In the genomic region with DNA sequence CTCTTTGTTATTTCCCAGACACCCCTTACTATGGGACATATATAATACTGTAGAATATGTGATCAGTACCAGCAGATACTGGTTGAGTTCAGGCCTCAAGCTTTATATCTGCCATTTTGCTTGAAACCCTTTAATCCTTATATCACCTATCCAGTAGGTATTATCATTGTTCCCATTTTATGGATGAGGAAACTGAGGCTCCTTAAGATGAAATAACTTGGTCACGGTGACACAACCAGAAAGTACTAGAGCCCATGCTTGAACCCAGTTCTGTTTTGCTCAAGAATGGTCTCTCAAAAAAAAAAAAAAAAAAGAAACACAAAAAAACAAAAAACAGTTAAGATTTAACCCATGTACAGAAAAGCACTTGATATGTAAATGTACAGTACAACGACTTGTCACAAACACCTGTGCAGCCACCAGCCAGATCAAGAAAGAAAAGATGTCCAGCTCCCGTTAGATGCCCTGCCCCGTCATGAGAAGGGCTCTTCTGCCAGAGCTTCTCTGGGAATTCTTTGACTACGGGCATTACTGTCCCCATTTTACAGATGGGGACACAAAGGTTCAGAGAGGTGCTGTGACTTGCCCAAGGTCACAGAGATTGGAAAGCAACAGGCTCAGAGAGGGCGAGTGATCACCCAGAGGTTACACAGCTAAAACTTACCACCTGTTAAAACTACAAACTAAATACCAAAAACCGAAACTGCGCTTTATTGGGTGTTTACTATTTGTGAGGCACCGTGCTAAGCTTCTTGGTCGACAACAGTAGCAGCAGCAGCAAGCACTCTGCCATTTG, we compare ENCODE assay signal across 1 cellular context.
TF ChIP-seq lines count a peak whose summit lies in the region.

No MANE protein-coding gene starts in this region.

TF ChIP-seq in GM23338, 12 proteins besides CTCF, POLR2A, EP300 and RAD21 (continued from another document):
- TF ChIP-seq, protein P1, sequence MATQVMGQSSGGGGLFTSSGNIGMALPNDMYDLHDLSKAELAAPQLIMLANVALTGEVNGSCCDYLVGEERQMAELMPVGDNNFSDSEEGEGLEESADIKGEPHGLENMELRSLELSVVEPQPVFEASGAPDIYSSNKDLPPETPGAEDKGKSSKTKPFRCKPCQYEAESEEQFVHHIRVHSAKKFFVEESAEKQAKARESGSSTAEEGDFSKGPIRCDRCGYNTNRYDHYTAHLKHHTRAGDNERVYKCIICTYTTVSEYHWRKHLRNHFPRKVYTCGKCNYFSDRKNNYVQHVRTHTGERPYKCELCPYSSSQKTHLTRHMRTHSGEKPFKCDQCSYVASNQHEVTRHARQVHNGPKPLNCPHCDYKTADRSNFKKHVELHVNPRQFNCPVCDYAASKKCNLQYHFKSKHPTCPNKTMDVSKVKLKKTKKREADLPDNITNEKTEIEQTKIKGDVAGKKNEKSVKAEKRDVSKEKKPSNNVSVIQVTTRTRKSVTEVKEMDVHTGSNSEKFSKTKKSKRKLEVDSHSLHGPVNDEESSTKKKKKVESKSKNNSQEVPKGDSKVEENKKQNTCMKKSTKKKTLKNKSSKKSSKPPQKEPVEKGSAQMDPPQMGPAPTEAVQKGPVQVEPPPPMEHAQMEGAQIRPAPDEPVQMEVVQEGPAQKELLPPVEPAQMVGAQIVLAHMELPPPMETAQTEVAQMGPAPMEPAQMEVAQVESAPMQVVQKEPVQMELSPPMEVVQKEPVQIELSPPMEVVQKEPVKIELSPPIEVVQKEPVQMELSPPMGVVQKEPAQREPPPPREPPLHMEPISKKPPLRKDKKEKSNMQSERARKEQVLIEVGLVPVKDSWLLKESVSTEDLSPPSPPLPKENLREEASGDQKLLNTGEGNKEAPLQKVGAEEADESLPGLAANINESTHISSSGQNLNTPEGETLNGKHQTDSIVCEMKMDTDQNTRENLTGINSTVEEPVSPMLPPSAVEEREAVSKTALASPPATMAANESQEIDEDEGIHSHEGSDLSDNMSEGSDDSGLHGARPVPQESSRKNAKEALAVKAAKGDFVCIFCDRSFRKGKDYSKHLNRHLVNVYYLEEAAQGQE (IDR thresholded peaks at IDR 0.05; ENCODE audit: unreplicated experiment): no peak
- TF ChIP-seq JUNB (IDR thresholded peaks at IDR 0.05; ENCODE audit: unreplicated experiment): no peak
- no peak for TF ChIP-seq STAT1 (IDR thresholded peaks at IDR 0.05; ENCODE audit: unreplicated experiment)
- TF ChIP-seq ZNF114 (CRISPR knock-in tag; IDR thresholded peaks at IDR 0.05): no peak
- TF ChIP-seq, protein P2, sequence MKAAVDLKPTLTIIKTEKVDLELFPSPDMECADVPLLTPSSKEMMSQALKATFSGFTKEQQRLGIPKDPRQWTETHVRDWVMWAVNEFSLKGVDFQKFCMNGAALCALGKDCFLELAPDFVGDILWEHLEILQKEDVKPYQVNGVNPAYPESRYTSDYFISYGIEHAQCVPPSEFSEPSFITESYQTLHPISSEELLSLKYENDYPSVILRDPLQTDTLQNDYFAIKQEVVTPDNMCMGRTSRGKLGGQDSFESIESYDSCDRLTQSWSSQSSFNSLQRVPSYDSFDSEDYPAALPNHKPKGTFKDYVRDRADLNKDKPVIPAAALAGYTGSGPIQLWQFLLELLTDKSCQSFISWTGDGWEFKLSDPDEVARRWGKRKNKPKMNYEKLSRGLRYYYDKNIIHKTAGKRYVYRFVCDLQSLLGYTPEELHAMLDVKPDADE (IDR thresholded peaks at IDR 0.05): no peak
- TF ChIP-seq ZNF462 (CRISPR knock-in tag; IDR thresholded peaks at IDR 0.05): no peak
- TF ChIP-seq NANOG (IDR thresholded peaks at IDR 0.05; ENCODE audit: borderline replicate concordance): no peak
- TF ChIP-seq CREB1 (CRISPR knock-in tag; IDR thresholded peaks at IDR 0.05; ENCODE audit: low read depth): no peak
- no peak for TF ChIP-seq POLR2AphosphoS5 (IDR thresholded peaks at IDR 0.05; ENCODE audit: low read depth)
